1 cellular context compared by ENCODE assay signal in genomic region chr6:143271024-143271423, GRCh38.
A peak's percentile ranks its signal among the peaks of the same experiment; 100 is the strongest.
TF ChIP-seq lines count a peak whose summit lies in the region.

No MANE protein-coding gene starts in this region.

TF ChIP-seq in SK-N-SH, 30 proteins besides CTCF, POLR2A, EP300 and RAD21 (continued from another document):
- TF ChIP-seq TEAD4 (IDR thresholded peaks at IDR 0.05; ENCODE audit: borderline replicate concordance, insufficient read depth) (peak; percentile 94), RFX5 (IDR thresholded peaks at IDR 0.05; ENCODE audit: low read length) (no peak), MEF2A (IDR thresholded peaks at IDR 0.05; ENCODE audit: borderline replicate concordance, low read depth) (peak; percentile 61; the same call in 1 of the 2 replicates), ZBTB33 (IDR thresholded peaks at IDR 0.05; ENCODE audit: borderline replicate concordance, low read depth) (peak; percentile 71)
